In the genomic region with DNA sequence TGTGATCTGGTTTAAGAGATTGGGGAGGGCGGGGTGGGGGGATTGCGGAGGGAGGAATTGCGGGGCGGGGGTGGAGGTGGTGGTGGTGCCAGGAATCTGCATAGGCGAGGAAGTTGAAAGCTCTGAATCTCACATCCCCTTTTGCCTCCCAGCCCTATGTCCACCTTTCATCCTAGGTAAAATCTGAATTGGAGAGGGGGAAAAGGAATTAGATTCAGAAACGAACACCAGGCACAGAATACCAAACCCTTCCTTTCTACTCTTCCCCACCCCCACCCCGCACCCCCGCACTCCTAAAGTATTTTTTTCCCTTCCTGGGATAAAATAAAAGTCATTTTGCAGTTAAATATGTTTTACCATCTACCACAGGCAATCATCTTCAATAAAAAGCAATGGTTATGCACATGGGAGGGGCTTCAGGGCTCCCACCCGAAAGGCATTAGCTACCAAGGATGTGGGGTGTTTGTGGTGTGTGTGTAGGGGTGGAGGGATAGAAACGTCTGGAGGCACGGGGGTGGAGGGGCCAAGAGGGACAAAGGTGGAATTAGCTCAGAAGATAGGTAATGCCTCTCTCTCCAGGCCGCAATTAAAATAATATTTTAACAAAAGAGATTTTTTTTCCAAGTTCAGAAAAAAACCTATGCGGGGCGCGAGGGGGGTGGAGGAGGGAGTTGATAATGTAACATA, we compare ENCODE assay signal across 8 cellular contexts. TPM values are rescaled to one million over a fixed set of nuclear protein-coding genes. Genes with fewer than 3 reads are reported as not detected.
DNase-seq lines count a peak whose midpoint lies in the region; ATAC-seq and TF ChIP-seq lines count a peak whose summit lies in the region.

No MANE protein-coding gene starts in this region.

- H3K9me3 ChIP-seq in GM23248 (ENCODE audit: low read depth) (no peaks in the 10 kb centered on the region), prostate gland (no peaks in the 10 kb centered on the region)

- H3K4me1 ChIP-seq in GM23248 (ENCODE audit: insufficient read depth), result peaks cover 16% of the 10 kb centered on the region
- H3K4me1 ChIP-seq in prostate gland (replicated peaks), result peaks cover 9% of the 10 kb centered on the region

- no peak for TF ChIP-seq POLR2A in prostate gland (IDR thresholded peaks at IDR 0.05)

- in situ Hi-C loops in GM23248 (cut with MboI) (loop anchor here (10.0 kb wide), 1 partner anchor 821 kb away; no protein-coding TSS in a partner anchor), GM13977 (cut with MboI; ENCODE audit: low pct_unique_long_range_greater_than_20kb, low sequenced_read_pairs, unreplicated experiment) (loop anchor here (10.0 to 25.0 kb wide), 2 partner anchors 821 to 1019 kb away; no protein-coding TSS in a partner anchor)

- H3K9ac ChIP-seq in GM23248, result peak overlapping the region; percentile 74

- peak overlapping the region; percentile 87 for H3K4me2 ChIP-seq in GM23248 (ENCODE audit: unreplicated experiment)

- H4K20me1 ChIP-seq in GM23248 (ENCODE audit: insufficient read depth), result no peaks in the 10 kb centered on the region

- H2AFZ ChIP-seq in GM23248, result peak overlapping the region; percentile 54

- TF ChIP-seq CTCF in epithelial cell of esophagus (IDR thresholded peaks at IDR 0.05; ENCODE audit: insufficient read depth, low read depth, low read length, missing control alignments) (no peak), prostate gland (IDR thresholded peaks at IDR 0.05) (no peak), GM13977 (IDR thresholded peaks at IDR 0.05; ENCODE audit: extremely low read depth, insufficient read depth, missing control alignments) (no peak)

- no peaks in the 10 kb centered on the region for H3K36me3 ChIP-seq in GM23248 (ENCODE audit: low read depth)
- no peaks in the 10 kb centered on the region for H3K36me3 ChIP-seq in prostate gland

- H3K27me3 ChIP-seq in GM23248 (replicated peaks; ENCODE audit: insufficient read depth) (no peaks in the 10 kb centered on the region), prostate gland (replicated peaks; ENCODE audit: insufficient read depth) (no peaks in the 10 kb centered on the region)

- ATAC-seq in HG03175 (IDR thresholded peaks at IDR 0.05; ENCODE audit: unreplicated experiment) (no peak), HG03442 (IDR thresholded peaks at IDR 0.05; ENCODE audit: unreplicated experiment) (no peak), GM19455 (IDR thresholded peaks at IDR 0.05; ENCODE audit: unreplicated experiment) (no peak)

- H3K27ac ChIP-seq in GM23248 (no peak overlapping the region), prostate gland (peak overlapping the region; percentile 62 to 77)

- intact Hi-C loops in prostate gland (cut with DNase I), result loop anchor here (2.0 kb wide), 2 partner anchors 555 to 667 kb away; no protein-coding TSS in a partner anchor

- H3K4me3 ChIP-seq in GM23248, result peak overlapping the region; percentile 81
- peak overlapping the region; percentile 40 for H3K4me3 ChIP-seq in epithelial cell of esophagus (ENCODE audit: low read length)
- H3K4me3 ChIP-seq in prostate gland, result peak overlapping the region; percentile 40 to 48

- 2% methylated on average over 13 to 15 of the region's 15 CpGs for WGBS in GM23248 (ENCODE audit: low coverage in 1 of 2, low lambda C conversion rate in 2 of 2, missing lambda C conversion rate in 2 of 2), 2 experiments
- 5% methylated on average over 15 of the region's 15 CpGs for WGBS in prostate gland

- no peaks in the 10 kb centered on the region for H3K9me2 ChIP-seq in GM23248 (ENCODE audit: insufficient read depth)

- H3F3A ChIP-seq in GM23248 (ENCODE audit: insufficient read depth), result peaks cover 13% of the 10 kb centered on the region

- no peak for DNase-seq in GM23248
- DNase-seq in NCI-H69 (lab: John Stamatoyannopoulos, UW), result peak; percentile 67
- DNase-seq in epithelial cell of esophagus (ENCODE audit: low read depth), result no peak
- DNase-seq in prostate gland (ENCODE audit: low spot score), result no peak
- no peak for DNase-seq in GM13977 (ENCODE audit: low spot score)

- no peaks in the 10 kb centered on the region for H3K79me2 ChIP-seq in GM23248 (ENCODE audit: insufficient read depth)

RNA-seq across cellular contexts. Expression of a gene that starts 1.8 kb away (rescaled TPM):
- 117 TPM in 2 replicates for total RNA-seq in GM23248 (2014; rRNA removed; shearing (Covaris generic))
- 37.9 and 39.8 TPM in 2 replicates for polyA plus RNA-seq in GM23248 (2016; fragmentation: Nextera tagmentation; extraction: Ambion mirVana)
- total RNA-seq in prostate gland, result 100 to 1,000 TPM; 162 to 319 TPM
